21 cellular contexts compared by ENCODE assay signal in the genomic region with DNA sequence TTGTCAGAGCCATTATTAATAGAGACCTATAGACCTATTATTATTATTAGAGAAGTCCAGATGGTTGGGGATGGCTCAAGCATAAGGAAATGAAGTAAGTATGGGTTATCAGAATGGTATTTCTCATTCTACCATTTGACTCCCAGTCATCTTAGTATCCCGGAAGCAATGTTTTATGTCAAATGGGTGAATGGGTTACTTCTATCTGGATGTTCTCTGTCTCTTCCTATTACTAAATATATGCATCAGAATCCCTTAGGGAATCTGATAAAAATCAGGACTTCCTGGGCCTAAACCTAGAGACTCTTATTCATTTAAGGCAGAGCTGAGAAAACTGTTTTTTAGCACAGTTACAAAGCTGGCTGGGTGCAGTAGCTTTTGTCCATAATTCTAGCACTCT.
DNase-seq lines count a peak whose midpoint lies in the region; ATAC-seq and TF ChIP-seq lines count a peak whose summit lies in the region.
"Had no signal": no experiment of that assay in that cellular context is flagged by ENCODE, and none has a peak within 500 bp of the region (broad histone marks: within the 10 kb centered on the region; RNA-seq: fewer than 3 reads in every experiment).

No MANE protein-coding gene starts in this region.

- TF ChIP-seq CTCF in 22Rv1 (IDR thresholded peaks at IDR 0.05) (no peak), SK-N-SH (IDR thresholded peaks at IDR 0.05) (no peak)

- no peaks in the 10 kb centered on the region for H3K79me2 ChIP-seq in SK-N-SH (ENCODE audit: insufficient read depth)

- CTCF ChIA-PET in SK-N-SH (lab: Yijun Ruan, JAX) = no interaction called here

- H3K36me3 ChIP-seq in SK-N-SH (replicated peaks in 1 of 2; ENCODE audit: control insufficient read depth in 1 of 2, insufficient read depth in 2 of 2, low read length in 1 of 2) = no peaks in the 10 kb centered on the region
- H3K36me3 ChIP-seq: HAP-1 had no signal

- 0 out of 2 replicates have a peak overlapping the region, but pooled peaks have one; percentile 31 for H3K4me2 ChIP-seq in SK-N-SH
- H3K4me2 ChIP-seq: GM23338 had no signal

- no peaks in the 10 kb centered on the region for H3K9me2 ChIP-seq in SK-N-SH

- POLR2A ChIA-PET in SK-N-SH (lab: Yijun Ruan, JAX) = no interaction called here

- H4K20me1 ChIP-seq in SK-N-SH (ENCODE audit: insufficient read depth) = no peaks in the 10 kb centered on the region

- no peak for TF ChIP-seq RAD21 in SK-N-SH (IDR thresholded peaks at IDR 0.05; ENCODE audit: low read length)

- no peak overlapping the region for H3K4me3 ChIP-seq in SK-N-SH (ENCODE audit: low read depth in 2 of 2, low read length in 1 of 2)
- H3K4me3 ChIP-seq: GM12878, GM23338, HAP-1 had no signal

- WGBS in SK-N-SH (ENCODE audit: low lambda C conversion rate) = 20% methylated on average over 1 of the region's 1 CpG

- peak; percentile 36 to 90; a peak in 3 of 4 replicates for TF ChIP-seq EP300 in SK-N-SH (IDR thresholded peaks at IDR 0.05; ENCODE audit: borderline replicate concordance in 1 of 2, low read depth in 1 of 2, low read length in 1 of 2)

- H3F3A ChIP-seq in SK-N-SH (replicated peaks; ENCODE audit: insufficient read depth) = peaks cover 20% of the 10 kb centered on the region

- H3K9me3 ChIP-seq in SK-N-SH = no peaks in the 10 kb centered on the region; the same call in 1 of the 2 replicates
- H3K9me3 ChIP-seq: HAP-1 had no signal

- peak overlapping the region; percentile 96 for H3K27ac ChIP-seq in 22Rv1
- H3K27ac ChIP-seq in SK-N-SH (ENCODE audit: low read depth in 2 of 2, low read length in 1 of 2) = peak overlapping the region in 1 of 2 experiments; percentile 59; a peak in 2 of 4 replicates
- H3K27ac ChIP-seq in epithelial cell of prostate = peak overlapping the region; percentile 19

- no peaks in the 10 kb centered on the region for H3K27me3 ChIP-seq in SK-N-SH (ENCODE audit: insufficient read depth)

- H3K9ac ChIP-seq in SK-N-SH = no peak overlapping the region

- no peak for ATAC-seq in GM21423 (IDR thresholded peaks at IDR 0.05; ENCODE audit: unreplicated experiment)
- ATAC-seq in HG02884 (IDR thresholded peaks at IDR 0.05; ENCODE audit: unreplicated experiment) = no peak
- ATAC-seq in HG02610 (IDR thresholded peaks at IDR 0.05; ENCODE audit: unreplicated experiment) = no peak
- ATAC-seq in HG03354 (IDR thresholded peaks at IDR 0.05; ENCODE audit: poor library complexity, severe bottlenecking, unreplicated experiment) = no peak
- ATAC-seq: GM12878, GM23338, Panc1 had no signal

- DNase-seq in ELR (ENCODE audit: low read depth) (peak; percentile 73), SK-N-SH (no peak), epithelial cell of prostate (ENCODE audit: low read depth, low spot score) (no peak)
- DNase-seq: 8988T; KBM-7; NCI-H1092; NCI-H1436; NCI-H1930; NCI-H345; NCI-H524; NCI-H774; NK-92 treated with Interleukin-12 subunit alpha and Interleukin-12 subunit beta, amount 100 ng/mL, for 24 hours had no signal

- no peak overlapping the region for H2AFZ ChIP-seq in SK-N-SH (ENCODE audit: low read depth)
- H2AFZ ChIP-seq: GM23338 had no signal

- H3K4me1 ChIP-seq in SK-N-SH (ENCODE audit: control insufficient read depth in 1 of 2, insufficient read depth in 2 of 2, low read depth in 1 of 2, low read length in 1 of 2) = peaks cover 0 to 30% of the 10 kb centered on the region in 2 experiments; a peak in 3 of 4 replicates

TF ChIP-seq in SK-N-SH, 30 proteins besides CTCF, POLR2A, EP300 and RAD21 (continues in another document):
- TF ChIP-seq POLR2AphosphoS5 (IDR thresholded peaks at IDR 0.05; ENCODE audit: low read depth, low read length) (peak; percentile 36; the same call in 1 of the 2 replicates), CHD2 (IDR thresholded peaks at IDR 0.05; ENCODE audit: low read length, partially characterized antibody) (no peak), JUND (IDR thresholded peaks at IDR 0.05) (peak; percentile 75), YY1 (IDR thresholded peaks at IDR 0.05; ENCODE audit: low read depth) (no peak), SIN3A (IDR thresholded peaks at IDR 0.05; ENCODE audit: borderline replicate concordance, low read depth, low read length) (0 out of 2 replicates have a peak, but pooled peaks have one; percentile 19), NFIC (IDR thresholded peaks at IDR 0.05; ENCODE audit: borderline replicate concordance) (peak; percentile 39; the same call in 1 of the 2 replicates), RCOR1 (IDR thresholded peaks at IDR 0.05; ENCODE audit: low read length) (no peak), EZH2phosphoT487 (IDR thresholded peaks at IDR 0.05; ENCODE audit: borderline replicate concordance, low read depth) (no peak), NRF1 (IDR thresholded peaks at IDR 0.05; ENCODE audit: low read depth, low read length) (no peak), TCF12 (IDR thresholded peaks at IDR 0.05) (peak; percentile 92), RFX5 (IDR thresholded peaks at IDR 0.05; ENCODE audit: low read length) (no peak), GATA2 (CRISPR knock-in tag; IDR thresholded peaks at IDR 0.05) (no peak), TEAD4 (IDR thresholded peaks at IDR 0.05; ENCODE audit: borderline replicate concordance, insufficient read depth) (peak; percentile 52; the same call in 1 of the 2 replicates), TAF1 (IDR thresholded peaks at IDR 0.05; ENCODE audit: borderline replicate concordance, low read depth, low read length) (no peak), FOXM1 (IDR thresholded peaks at IDR 0.05; ENCODE audit: low read depth) (peak; percentile 78; the same call in 1 of the 2 replicates), MEF2A (IDR thresholded peaks at IDR 0.05; ENCODE audit: borderline replicate concordance, low read depth) (no peak), FOSL2 (IDR thresholded peaks at IDR 0.05; ENCODE audit: borderline replicate concordance, low read depth) (peak; percentile 49; the same call in 1 of the 2 replicates), FOXJ3 (CRISPR knock-in tag; IDR thresholded peaks at IDR 0.05) (no peak), ELF1 (IDR thresholded peaks at IDR 0.05) (peak; percentile 48; the same call in 1 of the 2 replicates), MXI1 (IDR thresholded peaks at IDR 0.05; ENCODE audit: low read depth, low read length) (no peak)
- TF ChIP-seq, protein P1, sequence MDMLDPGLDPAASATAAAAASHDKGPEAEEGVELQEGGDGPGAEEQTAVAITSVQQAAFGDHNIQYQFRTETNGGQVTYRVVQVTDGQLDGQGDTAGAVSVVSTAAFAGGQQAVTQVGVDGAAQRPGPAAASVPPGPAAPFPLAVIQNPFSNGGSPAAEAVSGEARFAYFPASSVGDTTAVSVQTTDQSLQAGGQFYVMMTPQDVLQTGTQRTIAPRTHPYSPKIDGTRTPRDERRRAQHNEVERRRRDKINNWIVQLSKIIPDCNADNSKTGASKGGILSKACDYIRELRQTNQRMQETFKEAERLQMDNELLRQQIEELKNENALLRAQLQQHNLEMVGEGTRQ (IDR thresholded peaks at IDR 0.05; ENCODE audit: borderline replicate concordance, low read depth, low read length) = no peak
- TF ChIP-seq, protein P2, sequence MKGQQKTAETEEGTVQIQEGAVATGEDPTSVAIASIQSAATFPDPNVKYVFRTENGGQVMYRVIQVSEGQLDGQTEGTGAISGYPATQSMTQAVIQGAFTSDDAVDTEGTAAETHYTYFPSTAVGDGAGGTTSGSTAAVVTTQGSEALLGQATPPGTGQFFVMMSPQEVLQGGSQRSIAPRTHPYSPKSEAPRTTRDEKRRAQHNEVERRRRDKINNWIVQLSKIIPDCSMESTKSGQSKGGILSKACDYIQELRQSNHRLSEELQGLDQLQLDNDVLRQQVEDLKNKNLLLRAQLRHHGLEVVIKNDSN (IDR thresholded peaks at IDR 0.05; ENCODE audit: borderline replicate concordance, low read depth) = no peak
- TF ChIP-seq, protein P3, sequence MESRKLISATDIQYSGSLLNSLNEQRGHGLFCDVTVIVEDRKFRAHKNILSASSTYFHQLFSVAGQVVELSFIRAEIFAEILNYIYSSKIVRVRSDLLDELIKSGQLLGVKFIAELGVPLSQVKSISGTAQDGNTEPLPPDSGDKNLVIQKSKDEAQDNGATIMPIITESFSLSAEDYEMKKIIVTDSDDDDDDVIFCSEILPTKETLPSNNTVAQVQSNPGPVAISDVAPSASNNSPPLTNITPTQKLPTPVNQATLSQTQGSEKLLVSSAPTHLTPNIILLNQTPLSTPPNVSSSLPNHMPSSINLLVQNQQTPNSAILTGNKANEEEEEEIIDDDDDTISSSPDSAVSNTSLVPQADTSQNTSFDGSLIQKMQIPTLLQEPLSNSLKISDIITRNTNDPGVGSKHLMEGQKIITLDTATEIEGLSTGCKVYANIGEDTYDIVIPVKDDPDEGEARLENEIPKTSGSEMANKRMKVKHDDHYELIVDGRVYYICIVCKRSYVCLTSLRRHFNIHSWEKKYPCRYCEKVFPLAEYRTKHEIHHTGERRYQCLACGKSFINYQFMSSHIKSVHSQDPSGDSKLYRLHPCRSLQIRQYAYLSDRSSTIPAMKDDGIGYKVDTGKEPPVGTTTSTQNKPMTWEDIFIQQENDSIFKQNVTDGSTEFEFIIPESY (IDR thresholded peaks at IDR 0.05; ENCODE audit: borderline replicate concordance, low read depth) = no peak
- TF ChIP-seq, protein P4, sequence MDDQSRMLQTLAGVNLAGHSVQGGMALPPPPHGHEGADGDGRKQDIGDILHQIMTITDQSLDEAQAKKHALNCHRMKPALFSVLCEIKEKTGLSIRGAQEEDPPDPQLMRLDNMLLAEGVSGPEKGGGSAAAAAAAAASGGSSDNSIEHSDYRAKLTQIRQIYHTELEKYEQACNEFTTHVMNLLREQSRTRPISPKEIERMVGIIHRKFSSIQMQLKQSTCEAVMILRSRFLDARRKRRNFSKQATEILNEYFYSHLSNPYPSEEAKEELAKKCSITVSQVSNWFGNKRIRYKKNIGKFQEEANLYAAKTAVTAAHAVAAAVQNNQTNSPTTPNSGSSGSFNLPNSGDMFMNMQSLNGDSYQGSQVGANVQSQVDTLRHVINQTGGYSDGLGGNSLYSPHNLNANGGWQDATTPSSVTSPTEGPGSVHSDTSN (IDR thresholded peaks at IDR 0.05) = peak; percentile 96
- TF ChIP-seq, protein P5, sequence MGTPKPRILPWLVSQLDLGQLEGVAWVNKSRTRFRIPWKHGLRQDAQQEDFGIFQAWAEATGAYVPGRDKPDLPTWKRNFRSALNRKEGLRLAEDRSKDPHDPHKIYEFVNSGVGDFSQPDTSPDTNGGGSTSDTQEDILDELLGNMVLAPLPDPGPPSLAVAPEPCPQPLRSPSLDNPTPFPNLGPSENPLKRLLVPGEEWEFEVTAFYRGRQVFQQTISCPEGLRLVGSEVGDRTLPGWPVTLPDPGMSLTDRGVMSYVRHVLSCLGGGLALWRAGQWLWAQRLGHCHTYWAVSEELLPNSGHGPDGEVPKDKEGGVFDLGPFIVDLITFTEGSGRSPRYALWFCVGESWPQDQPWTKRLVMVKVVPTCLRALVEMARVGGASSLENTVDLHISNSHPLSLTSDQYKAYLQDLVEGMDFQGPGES (IDR thresholded peaks at IDR 0.05; ENCODE audit: low read depth, low read length) = no peak
